ENCODE assay signal across 25 cellular contexts in genomic region chr1:232534552-232535517, GRCh38.
DNase-seq lines count a peak whose midpoint lies in the region; ATAC-seq, FAIRE-seq and TF ChIP-seq lines count a peak whose summit lies in the region.
"Had no signal": no experiment of that assay in that cellular context is flagged by ENCODE, and none has a peak within 500 bp of the region (broad histone marks: within the 10 kb centered on the region; RNA-seq: fewer than 3 reads in every experiment).

No MANE protein-coding gene starts in this region.

- no peak for TF ChIP-seq POLR2A in endothelial cell of umbilical vein (IDR thresholded peaks at IDR 0.05; ENCODE audit: low read depth, low read length)

- H3K9me3 ChIP-seq in endothelial cell of umbilical vein (replicated peaks; ENCODE audit: control insufficient read depth, insufficient read depth, low read length), result no peaks in the 10 kb centered on the region

- H3K4me1 Mint-ChIP-seq in neural crest cell, result peaks cover 22% of the 10 kb centered on the region
- no peaks in the 10 kb centered on the region for H3K4me1 Mint-ChIP-seq in naive thymus-derived CD8-positive, alpha-beta T cell

- DNase-seq in D721Med (ENCODE audit: insufficient read length, low spot score) (no peak), NCI-H526 treated with DMSO at 0.1 percent for 48 hours (lab: John Stamatoyannopoulos, UW) (peak; percentile 77), endothelial cell of umbilical vein (ENCODE audit: low read depth, low spot score) (no peak), neural crest cell (ENCODE audit: low read depth, low spot score) (no peak), amygdala (lab: John Stamatoyannopoulos, UW) (no peak)
- DNase-seq in naive thymus-derived CD8-positive, alpha-beta T cell, result no peak
- DNase-seq in activated CD8-positive, alpha-beta memory T cell treated with anti-CD3 and anti-CD28 coated beads, Interleukin-2, amount 50 U/mL, for 48 hours, result no peak
- DNase-seq: Caco-2; CD8-positive, alpha-beta T cell; DMS 273 treated with DMSO at 0.1 percent for 48 hours; DMS79; EL; GDM1; HCEC 1CT; KBM-7; NCI-H1105 treated with DMSO at 0.1 percent for 48 hours; NCI-H146; NCI-H2029; NCI-H446 treated with DMSO at 0.1 percent for 48 hours; NCI-H69; RPMI8226; SHP77 treated with DMSO at 0.1 percent for 48 hours had no signal

- ATAC-seq in naive thymus-derived CD8-positive, alpha-beta T cell, result no peak
- ATAC-seq: CD8-positive, alpha-beta T cell; GM12878 had no signal

- no peak overlapping the region for H3K27ac ChIP-seq in endothelial cell of umbilical vein (ENCODE audit: insufficient read depth, low read depth, low read length)
- H3K27ac ChIP-seq: C4-2B had no signal

- H3K4me2 ChIP-seq in endothelial cell of umbilical vein (ENCODE audit: insufficient read depth, low read length), result no peak overlapping the region

- no peak overlapping the region for H3K4me3 Mint-ChIP-seq in neural crest cell
- H3K4me3 Mint-ChIP-seq in naive thymus-derived CD8-positive, alpha-beta T cell, result no peak overlapping the region
- H3K4me3 Mint-ChIP-seq: CD8-positive, alpha-beta T cell had no signal

- H4K20me1 ChIP-seq in endothelial cell of umbilical vein (replicated peaks; ENCODE audit: control insufficient read depth, extremely low read depth, insufficient read depth, low read length), result no peaks in the 10 kb centered on the region

- H2AFZ ChIP-seq in endothelial cell of umbilical vein (ENCODE audit: low read depth, low read length), result no peak overlapping the region

- intact Hi-C loops in endothelial cell of umbilical vein (cut with micrococcal nuclease), result no loop called here

- TF ChIP-seq CTCF in D721Med (IDR thresholded peaks at IDR 0.05; ENCODE audit: insufficient read depth, missing control alignments) (no peak), endothelial cell of umbilical vein (IDR thresholded peaks at IDR 0.05; ENCODE audit: extremely low read depth in 1 of 2, insufficient read depth in 1 of 2, low read depth in 1 of 2, low read length in 2 of 2) (no peak), neural crest cell (conservative IDR thresholded peaks at IDR 0.05) (no peak)

- FAIRE-seq in D721Med (lab: Jason Lieb, UNC) (peak; percentile 67), endothelial cell of umbilical vein (lab: Jason Lieb, UNC) (peak; percentile 42)
- FAIRE-seq: GM12878, H1 had no signal

- H3K9me3 Mint-ChIP-seq in neural crest cell, result no peaks in the 10 kb centered on the region
- H3K9me3 Mint-ChIP-seq in naive thymus-derived CD8-positive, alpha-beta T cell, result no peaks in the 10 kb centered on the region
- H3K9me3 Mint-ChIP-seq: CD8-positive, alpha-beta T cell had no signal

- no peaks in the 10 kb centered on the region for H3K27me3 ChIP-seq in endothelial cell of umbilical vein (ENCODE audit: control insufficient read depth in 2 of 2, insufficient read depth in 2 of 2, low read length in 2 of 2)

- H3K9ac ChIP-seq in endothelial cell of umbilical vein (replicated peaks; ENCODE audit: extremely low read depth, insufficient read depth, low read length), result no peak overlapping the region

- peaks cover 11% of the 10 kb centered on the region for H3K36me3 Mint-ChIP-seq in neural crest cell (ENCODE audit: low read depth)
- H3K36me3 Mint-ChIP-seq in naive thymus-derived CD8-positive, alpha-beta T cell, result no peaks in the 10 kb centered on the region
- H3K36me3 Mint-ChIP-seq: CD8-positive, alpha-beta T cell had no signal

- H3K9me1 ChIP-seq in endothelial cell of umbilical vein (replicated peaks; ENCODE audit: control insufficient read depth, extremely low read depth, insufficient read depth, low read length), result no peaks in the 10 kb centered on the region

- H3K36me3 ChIP-seq in endothelial cell of umbilical vein (ENCODE audit: control insufficient read depth in 2 of 2, extremely low read depth in 1 of 2, insufficient read depth in 2 of 2, low read length in 2 of 2), result no peaks in the 10 kb centered on the region

- H3K79me2 ChIP-seq in endothelial cell of umbilical vein (ENCODE audit: control insufficient read depth, insufficient read depth, low read length), result no peaks in the 10 kb centered on the region

- CTCF ChIA-PET in endothelial cell of umbilical vein (lab: Charles Lee), result interaction anchor here (0.8 to 0.9 kb wide), 2 partner anchors 14 to 36 kb away, joined by 3 read pairs; no protein-coding TSS in a partner anchor

- H3K4me1 ChIP-seq in endothelial cell of umbilical vein (ENCODE audit: control insufficient read depth, extremely low read depth, insufficient read depth, low read length), result no peaks in the 10 kb centered on the region

- POLR2A ChIA-PET in endothelial cell of umbilical vein (lab: Charles Lee), result no interaction called here
- POLR2A ChIA-PET in naive thymus-derived CD8-positive, alpha-beta T cell (lab: Charles Lee), result no interaction called here

- peak overlapping the region; percentile 75 for H3K27ac Mint-ChIP-seq in neural crest cell (ENCODE audit: unreplicated experiment)
- H3K27ac Mint-ChIP-seq in naive thymus-derived CD8-positive, alpha-beta T cell, result no peak overlapping the region
- H3K27ac Mint-ChIP-seq: CD8-positive, alpha-beta T cell had no signal

- no TSS peak for BruUV-seq in endothelial cell of umbilical vein (replicated peaks; lab: Mats Ljungman, UMichigan)

- H3K4me3 ChIP-seq in endothelial cell of umbilical vein (replicated peaks in 1 of 3; ENCODE audit: insufficient read depth in 1 of 3, low read depth in 1 of 3, low read length in 3 of 3), result no peak overlapping the region
- H3K4me3 ChIP-seq: GM12878 had no signal

- dilution Hi-C loops in endothelial cell of umbilical vein (cut with MboI; ENCODE audit: extremely low pct_ligation_motif_present, low sequenced_read_pairs), result no loop called here

- H3K27me3 Mint-ChIP-seq in neural crest cell (ENCODE audit: low read depth), result no peaks in the 10 kb centered on the region
- peaks cover 0 to 9% (median 3%) of the 10 kb centered on the region in 5 donors for H3K27me3 Mint-ChIP-seq in naive thymus-derived CD8-positive, alpha-beta T cell

TF ChIP-seq in endothelial cell of umbilical vein, 7 proteins besides CTCF, POLR2A, EP300 and RAD21:
- TF ChIP-seq JUN (IDR thresholded peaks at IDR 0.05; ENCODE audit: borderline replicate concordance, insufficient read depth, insufficient read length, low read depth) (no peak), POLR2AphosphoS5 (IDR thresholded peaks at IDR 0.05; ENCODE audit: insufficient read depth, low read depth, low read length) (no peak), GATA2 (IDR thresholded peaks at IDR 0.05; ENCODE audit: insufficient read depth, insufficient read length, low read depth, low read length) (no peak), MYC (IDR thresholded peaks at IDR 0.05; ENCODE audit: low read depth, low read length) (no peak), EZH2 (IDR thresholded peaks at IDR 0.05; ENCODE audit: borderline replicate concordance, low read depth, low read length, severe bottlenecking) (no peak), FOS (IDR thresholded peaks at IDR 0.05; ENCODE audit: borderline replicate concordance, insufficient read depth, low read length) (no peak), MAX (IDR thresholded peaks at IDR 0.05; ENCODE audit: insufficient read depth, insufficient read length) (no peak)
